ENCODE assay signal across 14 cellular contexts in genomic region chrX:45172890-45173289, GRCh38. TPM values are rescaled to one million over a fixed set of nuclear protein-coding genes. Genes with fewer than 3 reads are reported as not detected.
DNase-seq lines count a peak whose midpoint lies in the region; ATAC-seq and TF ChIP-seq lines count a peak whose summit lies in the region.
"Had no signal": no experiment of that assay in that cellular context is flagged by ENCODE, and none has a peak within 500 bp of the region (broad histone marks: within the 10 kb centered on the region; RNA-seq: fewer than 3 reads in every experiment).

No MANE protein-coding gene starts in this region.

- DNase-seq in SIG-M5 treated with dmso at 0.1 percent for 504 hours (lab: John Stamatoyannopoulos, UW; ENCODE audit: unreplicated experiment) = peak; percentile 24
- no peak for DNase-seq in SIG-M5 (lab: John Stamatoyannopoulos, UW)
- peak; percentile 69 for DNase-seq in NB4 (ENCODE audit: low read depth)
- DNase-seq in cerebellar cortex (ENCODE audit: low spot score) = peak; percentile 47
- peak; percentile 92 for DNase-seq in renal cortical epithelial cell (ENCODE audit: low read depth)
- DNase-seq in globus pallidus (ENCODE audit: low spot score) = no peak
- no peak for DNase-seq in nephron progenitor cell
- DNase-seq: cerebellar nuclear complex; NCI-H1092; SHP77; stimulated activated CD4-positive, alpha-beta T cell treated with anti-CD3 and anti-CD28 coated beads, Interleukin-4, amount 100 ng/mL, for 1 hour; tibial artery had no signal

- TF ChIP-seq POLR2A in NB4 (IDR thresholded peaks at IDR 0.05; ENCODE audit: extremely low read depth, insufficient read length) = no peak

- H3K4me1 Mint-ChIP-seq in nephron progenitor cell = no peaks in the 10 kb centered on the region
- H3K4me1 Mint-ChIP-seq: neural crest cell had no signal

- H3K4me3 Mint-ChIP-seq in nephron progenitor cell = no peak overlapping the region
- H3K4me3 Mint-ChIP-seq: neural crest cell had no signal

- no peaks in the 10 kb centered on the region for H3K36me3 Mint-ChIP-seq in nephron progenitor cell (ENCODE audit: low read depth)

- ATAC-seq in HG03354 (IDR thresholded peaks at IDR 0.05; ENCODE audit: poor library complexity, severe bottlenecking, unreplicated experiment) = no peak

- H3K27me3 Mint-ChIP-seq in nephron progenitor cell (ENCODE audit: low read depth, poor library complexity) = peaks cover 9% of the 10 kb centered on the region

- no peak for TF ChIP-seq CTCF in NB4 (IDR thresholded peaks at IDR 0.05; ENCODE audit: low read depth, low read length)
- TF ChIP-seq CTCF in nephron progenitor cell (IDR thresholded peaks at IDR 0.05) = no peak

- peaks cover 58% of the 10 kb centered on the region for H3K9me3 Mint-ChIP-seq in nephron progenitor cell

- H3K4me3 ChIP-seq in NB4 (ENCODE audit: low read depth, low read length) = no peak overlapping the region
- H3K4me3 ChIP-seq: tibial artery had no signal

- no peak overlapping the region for H3K27ac Mint-ChIP-seq in nephron progenitor cell

RNA-seq across cellular contexts. Expression of gene DIPK2B, which starts 27.8 kb away (rescaled TPM):
- 0.15 and 0.17 TPM in 2 replicates for total RNA-seq in renal cortical epithelial cell
- total RNA-seq: neural crest cell had no signal

Comparison
In these comparisons a context has a peak if more than half of its experiments do, and no peak if none do; other contexts are left out.
1. DNase-seq: peak in SIG-M5 treated with dmso at 0.1 percent for 504 hours (single experiment), NB4 (single experiment), cerebellar cortex (single experiment) and renal cortical epithelial cell (single experiment); none in SIG-M5 (single experiment), globus pallidus (single experiment) and nephron progenitor cell (single experiment).